Comparison of ENCODE assay signal across 21 cellular contexts in the genomic region with DNA sequence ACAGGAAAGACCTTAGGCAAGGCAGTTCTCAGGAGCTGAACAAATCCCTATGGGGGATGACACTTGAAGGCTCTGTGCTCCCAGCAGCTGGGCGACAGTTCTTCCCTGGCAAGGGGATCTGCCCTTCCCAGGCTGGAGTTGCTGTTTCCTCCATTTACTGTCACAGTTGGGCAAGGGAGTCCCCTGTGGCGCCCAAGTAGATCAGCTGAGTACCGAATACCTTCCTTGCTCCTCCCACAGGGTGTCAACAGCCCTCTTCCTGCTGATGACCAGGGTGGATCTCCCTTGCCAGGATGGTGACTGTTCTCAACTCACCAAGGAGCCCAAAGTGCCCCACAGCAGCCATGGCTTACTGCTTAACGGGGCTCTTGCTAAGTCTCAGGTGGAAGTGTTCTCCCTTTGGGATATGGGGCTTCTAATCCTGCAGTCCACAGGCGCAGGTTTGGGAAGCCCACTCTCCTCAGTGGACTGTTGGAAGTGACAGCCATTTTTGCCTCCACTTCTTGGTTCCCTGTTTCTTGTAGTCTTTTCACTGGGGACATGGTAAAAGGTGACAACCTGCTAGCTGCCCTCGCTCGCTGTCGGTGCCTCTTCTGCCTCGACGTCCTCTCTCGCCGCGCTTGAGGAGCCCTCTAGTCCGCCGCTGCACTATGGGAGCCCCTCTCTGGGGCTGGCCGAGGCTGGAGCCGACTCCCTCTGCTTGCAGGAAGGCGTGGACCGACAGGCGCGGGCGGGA.
"Had no signal": no experiment of that assay in that cellular context is flagged by ENCODE, and none has a peak within 500 bp of the region (broad histone marks: within the 10 kb centered on the region; RNA-seq: fewer than 3 reads in every experiment).

No MANE protein-coding gene starts in this region.

- H3K9me3 ChIP-seq: body of pancreas had no signal

- H3K4me3 Mint-ChIP-seq: activated CD8-positive, alpha-beta T cell treated with anti-CD3 and anti-CD28 coated beads for 36 hours; naive B cell; neural progenitor cell; T-cell had no signal

- H3K4me2 ChIP-seq: neural progenitor cell had no signal

- FAIRE-seq: endothelial cell of umbilical vein, urothelium cell line had no signal

- H3K9ac ChIP-seq: neural progenitor cell, parathyroid adenoma had no signal

- H3K27me3 ChIP-seq: body of pancreas had no signal

- ATAC-seq: activated CD8-positive, alpha-beta T cell treated with anti-CD3 and anti-CD28 coated beads for 36 hours; activated naive CD4-positive, alpha-beta T cell treated with anti-CD3 and anti-CD28 coated beads, Interleukin-2, amount 50 U/mL, for 72 hours; body of pancreas; left colon; T-cell had no signal

- H2AFZ ChIP-seq: neural progenitor cell, parathyroid adenoma had no signal

- H3K27ac ChIP-seq: body of pancreas, neural progenitor cell, parathyroid adenoma had no signal

- H3K4me3 ChIP-seq: body of pancreas, lung, neural progenitor cell had no signal

- H3K9me3 Mint-ChIP-seq: stimulated activated effector memory CD8-positive, alpha-beta T cell treated with anti-CD3 and anti-CD28 coated beads, Interleukin-12 subunit alpha, Interleukin-12 subunit beta, amount 100 ng/mL, for 72 hours had no signal

- H3K79me2 ChIP-seq: parathyroid adenoma had no signal

- H3K36me3 Mint-ChIP-seq: naive B cell; stimulated activated effector memory CD8-positive, alpha-beta T cell treated with anti-CD3 and anti-CD28 coated beads, Interleukin-12 subunit alpha, Interleukin-12 subunit beta, amount 100 ng/mL, for 72 hours; T-cell had no signal

- DNase-seq: activated CD4-positive, alpha-beta T cell treated with anti-CD3 and anti-CD28 coated beads for 1 hour; activated CD8-positive, alpha-beta T cell treated with anti-CD3 and anti-CD28 coated beads for 36 hours; activated effector memory CD4-positive, alpha-beta T cell treated with anti-CD3 and anti-CD28 coated beads, Interleukin-2, amount 50 U/mL, for 16 hours; activated T-cell treated with anti-CD3 and anti-CD28 coated beads, Interleukin-2, amount 50 U/mL, for 48 hours; amygdala; body of pancreas; central memory CD4-positive, alpha-beta T cell; effector CD8-positive, alpha-beta T cell; foreskin fibroblast; head of caudate nucleus; left colon; naive B cell; T-cell; T-helper 9 cell had no signal

- H3K36me3 ChIP-seq: neural progenitor cell had no signal

- H3K27ac Mint-ChIP-seq: activated CD8-positive, alpha-beta T cell treated with anti-CD3 and anti-CD28 coated beads for 36 hours; activated naive CD4-positive, alpha-beta T cell treated with anti-CD3 and anti-CD28 coated beads, Interleukin-2, amount 50 U/mL, for 72 hours; neural progenitor cell; stimulated activated effector memory CD8-positive, alpha-beta T cell treated with anti-CD3 and anti-CD28 coated beads, Interleukin-12 subunit alpha, Interleukin-12 subunit beta, amount 100 ng/mL, for 72 hours; T-cell had no signal
